1 cellular context compared by ENCODE assay signal in the genomic region with DNA sequence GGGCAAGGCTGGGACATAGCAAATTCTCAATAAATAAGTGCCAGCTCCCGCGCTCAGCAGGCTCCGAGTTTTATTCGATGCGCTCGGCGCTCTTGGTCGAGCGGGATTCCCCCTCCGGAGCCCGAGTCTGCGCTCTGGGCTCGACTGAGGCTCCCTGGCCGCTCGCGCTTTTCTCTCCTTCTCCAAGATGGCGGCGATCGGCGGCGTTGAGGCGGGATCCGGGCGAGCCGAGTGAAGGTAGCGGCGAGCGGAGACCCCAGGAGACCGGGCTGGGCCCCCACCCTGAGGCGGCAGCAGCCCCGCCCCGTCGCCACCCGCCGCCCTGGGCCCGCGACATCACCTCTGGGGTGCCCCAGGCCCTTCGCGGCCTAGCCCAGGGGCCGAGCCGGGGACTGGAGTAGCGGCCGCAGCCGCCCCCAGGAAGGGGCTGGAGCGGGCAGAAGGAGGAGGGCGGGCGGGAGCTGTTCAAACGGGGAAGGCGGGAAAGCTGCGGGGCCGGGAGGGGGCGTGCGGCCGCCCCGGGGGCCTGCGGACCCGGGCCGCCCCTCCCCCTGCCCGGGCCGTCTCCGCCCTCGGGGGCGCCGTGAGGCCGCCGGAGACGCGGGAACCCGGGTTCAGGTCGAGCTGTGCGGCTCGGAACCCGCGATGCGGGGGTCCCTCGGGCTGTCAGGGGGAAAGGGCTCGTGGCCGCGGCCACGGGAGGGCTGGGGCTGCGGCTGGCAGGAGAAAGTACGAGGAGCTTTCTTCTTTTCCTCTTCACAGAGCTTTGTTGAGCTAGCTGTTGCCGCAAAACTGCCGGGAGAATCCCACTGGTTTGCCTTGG.
TF ChIP-seq lines count a peak whose summit lies in the region.

A gene with protein sequence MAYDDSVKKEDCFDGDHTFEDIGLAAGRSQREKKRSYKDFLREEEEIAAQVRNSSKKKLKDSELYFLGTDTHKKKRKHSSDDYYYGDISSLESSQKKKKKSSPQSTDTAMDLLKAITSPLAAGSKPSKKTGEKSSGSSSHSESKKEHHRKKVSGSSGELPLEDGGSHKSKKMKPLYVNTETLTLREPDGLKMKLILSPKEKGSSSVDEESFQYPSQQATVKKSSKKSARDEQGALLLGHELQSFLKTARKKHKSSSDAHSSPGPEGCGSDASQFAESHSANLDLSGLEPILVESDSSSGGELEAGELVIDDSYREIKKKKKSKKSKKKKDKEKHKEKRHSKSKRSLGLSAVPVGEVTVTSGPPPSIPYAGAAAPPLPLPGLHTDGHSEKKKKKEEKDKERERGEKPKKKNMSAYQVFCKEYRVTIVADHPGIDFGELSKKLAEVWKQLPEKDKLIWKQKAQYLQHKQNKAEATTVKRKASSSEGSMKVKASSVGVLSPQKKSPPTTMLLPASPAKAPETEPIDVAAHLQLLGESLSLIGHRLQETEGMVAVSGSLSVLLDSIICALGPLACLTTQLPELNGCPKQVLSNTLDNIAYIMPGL (plus strand): TSS at position 173 of the 823 bp plus-strand sequence. CDS start 4,898 bp downstream, outside the sequence.

TF ChIP-seq in HepG2, 621 proteins besides CTCF, POLR2A, EP300 and RAD21 (continued from another document and continues in another):
- TF ChIP-seq, protein P1, sequence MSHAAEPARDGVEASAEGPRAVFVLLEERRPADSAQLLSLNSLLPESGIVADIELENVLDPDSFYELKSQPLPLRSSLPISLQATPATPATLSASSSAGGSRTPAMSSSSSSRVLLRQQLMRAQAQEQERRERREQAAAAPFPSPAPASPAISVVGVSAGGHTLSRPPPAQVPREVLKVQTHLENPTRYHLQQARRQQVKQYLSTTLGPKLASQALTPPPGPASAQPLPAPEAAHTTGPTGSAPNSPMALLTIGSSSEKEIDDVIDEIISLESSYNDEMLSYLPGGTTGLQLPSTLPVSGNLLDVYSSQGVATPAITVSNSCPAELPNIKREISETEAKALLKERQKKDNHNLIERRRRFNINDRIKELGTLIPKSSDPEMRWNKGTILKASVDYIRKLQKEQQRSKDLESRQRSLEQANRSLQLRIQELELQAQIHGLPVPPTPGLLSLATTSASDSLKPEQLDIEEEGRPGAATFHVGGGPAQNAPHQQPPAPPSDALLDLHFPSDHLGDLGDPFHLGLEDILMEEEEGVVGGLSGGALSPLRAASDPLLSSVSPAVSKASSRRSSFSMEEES (CRISPR knock-in tag; IDR thresholded peaks at IDR 0.05) = no peak; the same call in 1 of the 2 replicates
- TF ChIP-seq, protein P2, sequence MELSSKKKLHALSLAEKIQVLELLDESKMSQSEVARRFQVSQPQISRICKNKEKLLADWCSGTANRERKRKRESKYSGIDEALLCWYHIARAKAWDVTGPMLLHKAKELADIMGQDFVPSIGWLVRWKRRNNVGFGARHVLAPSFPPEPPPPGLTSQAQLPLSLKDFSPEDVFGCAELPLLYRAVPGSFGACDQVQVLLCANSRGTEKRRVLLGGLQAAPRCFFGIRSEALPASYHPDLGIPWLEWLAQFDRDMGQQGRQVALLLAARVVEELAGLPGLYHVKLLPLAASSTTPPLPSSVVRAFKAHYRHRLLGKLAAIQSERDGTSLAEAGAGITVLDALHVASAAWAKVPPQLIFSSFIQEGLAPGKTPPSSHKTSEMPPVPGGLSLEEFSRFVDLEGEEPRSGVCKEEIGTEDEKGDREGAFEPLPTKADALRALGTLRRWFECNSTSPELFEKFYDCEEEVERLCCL (CRISPR knock-in tag; IDR thresholded peaks at IDR 0.05; ENCODE audit: borderline replicate concordance) = no peak
- TF ChIP-seq, protein P3, sequence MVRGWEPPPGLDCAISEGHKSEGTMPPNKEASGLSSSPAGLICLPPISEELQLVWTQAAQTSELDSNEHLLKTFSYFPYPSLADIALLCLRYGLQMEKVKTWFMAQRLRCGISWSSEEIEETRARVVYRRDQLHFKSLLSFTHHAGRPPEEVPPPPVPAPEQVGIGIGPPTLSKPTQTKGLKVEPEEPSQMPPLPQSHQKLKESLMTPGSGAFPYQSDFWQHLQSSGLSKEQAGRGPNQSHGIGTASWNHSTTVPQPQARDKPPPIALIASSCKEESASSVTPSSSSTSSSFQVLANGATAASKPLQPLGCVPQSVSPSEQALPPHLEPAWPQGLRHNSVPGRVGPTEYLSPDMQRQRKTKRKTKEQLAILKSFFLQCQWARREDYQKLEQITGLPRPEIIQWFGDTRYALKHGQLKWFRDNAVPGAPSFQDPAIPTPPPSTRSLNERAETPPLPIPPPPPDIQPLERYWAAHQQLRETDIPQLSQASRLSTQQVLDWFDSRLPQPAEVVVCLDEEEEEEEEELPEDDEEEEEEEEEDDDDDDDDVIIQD (CRISPR knock-in tag; IDR thresholded peaks at IDR 0.05; ENCODE audit: low read depth) = no peak
- TF ChIP-seq REPIN1 (CRISPR knock-in tag; IDR thresholded peaks at IDR 0.05; ENCODE audit: borderline replicate concordance, low read depth) (no peak), MEIS1 (CRISPR knock-in tag; IDR thresholded peaks at IDR 0.05; ENCODE audit: borderline replicate concordance) (peak; percentile 59; the same call in 1 of the 2 replicates), KDM1A (CRISPR knock-in tag; IDR thresholded peaks at IDR 0.05) (no peak), SP2 (CRISPR knock-in tag; IDR thresholded peaks at IDR 0.05) (peak; percentile 53; the same call in 1 of the 2 replicates), MXI1 (IDR thresholded peaks at IDR 0.05; ENCODE audit: borderline replicate concordance, low read depth, low read length) (peak; percentile 24; the same call in 1 of the 3 replicates), XRCC5 (optimal IDR thresholded peaks at IDR 0.05; ENCODE audit: low read length) (peak; percentile 100), ZNF746 (CRISPR knock-in tag; IDR thresholded peaks at IDR 0.05) (peak; percentile 49; the same call in 1 of the 2 replicates), KAT7 (CRISPR knock-in tag; IDR thresholded peaks at IDR 0.05; ENCODE audit: borderline replicate concordance) (peak; percentile 81), ZNF737 (CRISPR knock-in tag; IDR thresholded peaks at IDR 0.05; ENCODE audit: borderline replicate concordance) (no peak), GZF1 (CRISPR knock-in tag; IDR thresholded peaks at IDR 0.05) (no peak), ZNF33A (CRISPR knock-in tag; IDR thresholded peaks at IDR 0.05; ENCODE audit: borderline replicate concordance) (no peak), ZNF564 (CRISPR knock-in tag; IDR thresholded peaks at IDR 0.05) (peak; percentile 65; the same call in 1 of the 2 replicates), RFX1 (IDR thresholded peaks at IDR 0.05) (no peak), ZNF333 (CRISPR knock-in tag; IDR thresholded peaks at IDR 0.05; ENCODE audit: borderline replicate concordance) (peak; percentile 64; the same call in 1 of the 2 replicates), CHCHD3 (CRISPR knock-in tag; IDR thresholded peaks at IDR 0.05) (0 out of 2 replicates have a peak, but pooled peaks have one; percentile 69), REL (CRISPR knock-in tag; conservative IDR thresholded peaks at IDR 0.05) (0 out of 2 replicates have a peak, but pooled peaks have one; percentile 64), KLF15 (CRISPR knock-in tag; IDR thresholded peaks at IDR 0.05; ENCODE audit: borderline replicate concordance) (peak; percentile 43; the same call in 1 of the 2 replicates), ZBTB42 (CRISPR knock-in tag; IDR thresholded peaks at IDR 0.05) (peak; percentile 87), ZNF7 (CRISPR knock-in tag; IDR thresholded peaks at IDR 0.05) (no peak), NR2F2 (IDR thresholded peaks at IDR 0.05; ENCODE audit: borderline replicate concordance, low read depth) (peak; percentile 15; the same call in 1 of the 2 replicates), ZNF552 (CRISPR knock-in tag; IDR thresholded peaks at IDR 0.05; ENCODE audit: borderline replicate concordance) (no peak), RFX5 (IDR thresholded peaks at IDR 0.05; ENCODE audit: low read depth, low read length) (no peak), ZSCAN29 (CRISPR knock-in tag; conservative IDR thresholded peaks at IDR 0.05) (peak; percentile 85)
- TF ChIP-seq, protein P4, sequence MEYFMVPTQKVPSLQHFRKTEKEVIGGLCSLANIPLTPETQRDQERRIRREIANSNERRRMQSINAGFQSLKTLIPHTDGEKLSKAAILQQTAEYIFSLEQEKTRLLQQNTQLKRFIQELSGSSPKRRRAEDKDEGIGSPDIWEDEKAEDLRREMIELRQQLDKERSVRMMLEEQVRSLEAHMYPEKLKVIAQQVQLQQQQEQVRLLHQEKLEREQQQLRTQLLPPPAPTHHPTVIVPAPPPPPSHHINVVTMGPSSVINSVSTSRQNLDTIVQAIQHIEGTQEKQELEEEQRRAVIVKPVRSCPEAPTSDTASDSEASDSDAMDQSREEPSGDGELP (IDR thresholded peaks at IDR 0.05; ENCODE audit: borderline replicate concordance, low read depth) = no peak
- TF ChIP-seq, protein P5, sequence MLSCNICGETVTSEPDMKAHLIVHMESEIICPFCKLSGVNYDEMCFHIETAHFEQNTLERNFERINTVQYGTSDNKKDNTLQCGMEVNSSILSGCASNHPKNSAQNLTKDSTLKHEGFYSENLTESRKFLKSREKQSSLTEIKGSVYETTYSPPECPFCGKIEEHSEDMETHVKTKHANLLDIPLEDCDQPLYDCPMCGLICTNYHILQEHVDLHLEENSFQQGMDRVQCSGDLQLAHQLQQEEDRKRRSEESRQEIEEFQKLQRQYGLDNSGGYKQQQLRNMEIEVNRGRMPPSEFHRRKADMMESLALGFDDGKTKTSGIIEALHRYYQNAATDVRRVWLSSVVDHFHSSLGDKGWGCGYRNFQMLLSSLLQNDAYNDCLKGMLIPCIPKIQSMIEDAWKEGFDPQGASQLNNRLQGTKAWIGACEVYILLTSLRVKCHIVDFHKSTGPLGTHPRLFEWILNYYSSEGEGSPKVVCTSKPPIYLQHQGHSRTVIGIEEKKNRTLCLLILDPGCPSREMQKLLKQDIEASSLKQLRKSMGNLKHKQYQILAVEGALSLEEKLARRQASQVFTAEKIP (CRISPR knock-in tag; IDR thresholded peaks at IDR 0.05; ENCODE audit: borderline replicate concordance) = no peak
- TF ChIP-seq, protein P6, sequence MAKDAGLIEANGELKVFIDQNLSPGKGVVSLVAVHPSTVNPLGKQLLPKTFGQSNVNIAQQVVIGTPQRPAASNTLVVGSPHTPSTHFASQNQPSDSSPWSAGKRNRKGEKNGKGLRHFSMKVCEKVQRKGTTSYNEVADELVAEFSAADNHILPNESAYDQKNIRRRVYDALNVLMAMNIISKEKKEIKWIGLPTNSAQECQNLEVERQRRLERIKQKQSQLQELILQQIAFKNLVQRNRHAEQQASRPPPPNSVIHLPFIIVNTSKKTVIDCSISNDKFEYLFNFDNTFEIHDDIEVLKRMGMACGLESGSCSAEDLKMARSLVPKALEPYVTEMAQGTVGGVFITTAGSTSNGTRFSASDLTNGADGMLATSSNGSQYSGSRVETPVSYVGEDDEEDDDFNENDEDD (CRISPR knock-in tag; IDR thresholded peaks at IDR 0.05; ENCODE audit: borderline replicate concordance) = peak; percentile 90; the same call in 1 of the 2 replicates
- TF ChIP-seq, protein P7, sequence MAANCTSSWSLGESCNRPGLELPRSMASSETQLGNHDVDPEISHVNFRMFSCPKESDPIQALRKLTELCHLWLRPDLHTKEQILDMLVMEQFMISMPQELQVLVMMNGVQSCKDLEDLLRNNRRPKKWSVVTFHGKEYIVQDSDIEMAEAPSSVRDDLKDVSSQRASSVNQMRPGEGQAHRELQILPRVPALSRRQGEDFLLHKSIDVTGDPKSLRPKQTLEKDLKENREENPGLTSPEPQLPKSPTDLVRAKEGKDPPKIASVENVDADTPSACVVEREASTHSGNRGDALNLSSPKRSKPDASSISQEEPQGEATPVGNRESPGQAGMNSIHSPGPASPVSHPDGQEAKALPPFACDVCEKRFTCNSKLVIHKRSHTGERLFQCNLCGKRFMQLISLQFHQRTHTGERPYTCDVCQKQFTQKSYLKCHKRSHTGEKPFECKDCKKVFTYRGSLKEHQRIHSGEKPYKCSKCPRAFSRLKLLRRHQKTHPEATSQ (CRISPR knock-in tag; IDR thresholded peaks at IDR 0.05; ENCODE audit: borderline replicate concordance) = no peak
- TF ChIP-seq, protein P8, sequence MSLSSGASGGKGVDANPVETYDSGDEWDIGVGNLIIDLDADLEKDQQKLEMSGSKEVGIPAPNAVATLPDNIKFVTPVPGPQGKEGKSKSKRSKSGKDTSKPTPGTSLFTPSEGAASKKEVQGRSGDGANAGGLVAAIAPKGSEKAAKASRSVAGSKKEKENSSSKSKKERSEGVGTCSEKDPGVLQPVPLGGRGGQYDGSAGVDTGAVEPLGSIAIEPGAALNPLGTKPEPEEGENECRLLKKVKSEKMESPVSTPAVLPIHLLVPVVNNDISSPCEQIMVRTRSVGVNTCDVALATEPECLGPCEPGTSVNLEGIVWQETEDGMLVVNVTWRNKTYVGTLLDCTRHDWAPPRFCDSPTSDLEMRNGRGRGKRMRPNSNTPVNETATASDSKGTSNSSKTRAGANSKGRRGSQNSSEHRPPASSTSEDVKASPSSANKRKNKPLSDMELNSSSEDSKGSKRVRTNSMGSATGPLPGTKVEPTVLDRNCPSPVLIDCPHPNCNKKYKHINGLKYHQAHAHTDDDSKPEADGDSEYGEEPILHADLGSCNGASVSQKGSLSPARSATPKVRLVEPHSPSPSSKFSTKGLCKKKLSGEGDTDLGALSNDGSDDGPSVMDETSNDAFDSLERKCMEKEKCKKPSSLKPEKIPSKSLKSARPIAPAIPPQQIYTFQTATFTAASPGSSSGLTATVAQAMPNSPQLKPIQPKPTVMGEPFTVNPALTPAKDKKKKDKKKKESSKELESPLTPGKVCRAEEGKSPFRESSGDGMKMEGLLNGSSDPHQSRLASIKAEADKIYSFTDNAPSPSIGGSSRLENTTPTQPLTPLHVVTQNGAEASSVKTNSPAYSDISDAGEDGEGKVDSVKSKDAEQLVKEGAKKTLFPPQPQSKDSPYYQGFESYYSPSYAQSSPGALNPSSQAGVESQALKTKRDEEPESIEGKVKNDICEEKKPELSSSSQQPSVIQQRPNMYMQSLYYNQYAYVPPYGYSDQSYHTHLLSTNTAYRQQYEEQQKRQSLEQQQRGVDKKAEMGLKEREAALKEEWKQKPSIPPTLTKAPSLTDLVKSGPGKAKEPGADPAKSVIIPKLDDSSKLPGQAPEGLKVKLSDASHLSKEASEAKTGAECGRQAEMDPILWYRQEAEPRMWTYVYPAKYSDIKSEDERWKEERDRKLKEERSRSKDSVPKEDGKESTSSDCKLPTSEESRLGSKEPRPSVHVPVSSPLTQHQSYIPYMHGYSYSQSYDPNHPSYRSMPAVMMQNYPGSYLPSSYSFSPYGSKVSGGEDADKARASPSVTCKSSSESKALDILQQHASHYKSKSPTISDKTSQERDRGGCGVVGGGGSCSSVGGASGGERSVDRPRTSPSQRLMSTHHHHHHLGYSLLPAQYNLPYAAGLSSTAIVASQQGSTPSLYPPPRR (CRISPR knock-in tag; IDR thresholded peaks at IDR 0.05; ENCODE audit: borderline replicate concordance) = no peak
- TF ChIP-seq, protein P9, sequence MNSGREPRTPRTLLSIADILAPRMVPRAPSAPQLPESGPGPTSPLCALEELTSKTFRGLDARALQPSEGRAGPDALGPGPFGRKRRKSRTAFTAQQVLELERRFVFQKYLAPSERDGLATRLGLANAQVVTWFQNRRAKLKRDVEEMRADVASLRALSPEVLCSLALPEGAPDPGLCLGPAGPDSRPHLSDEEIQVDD (CRISPR knock-in tag; IDR thresholded peaks at IDR 0.05; ENCODE audit: borderline replicate concordance) = no peak
- TF ChIP-seq, protein P10, sequence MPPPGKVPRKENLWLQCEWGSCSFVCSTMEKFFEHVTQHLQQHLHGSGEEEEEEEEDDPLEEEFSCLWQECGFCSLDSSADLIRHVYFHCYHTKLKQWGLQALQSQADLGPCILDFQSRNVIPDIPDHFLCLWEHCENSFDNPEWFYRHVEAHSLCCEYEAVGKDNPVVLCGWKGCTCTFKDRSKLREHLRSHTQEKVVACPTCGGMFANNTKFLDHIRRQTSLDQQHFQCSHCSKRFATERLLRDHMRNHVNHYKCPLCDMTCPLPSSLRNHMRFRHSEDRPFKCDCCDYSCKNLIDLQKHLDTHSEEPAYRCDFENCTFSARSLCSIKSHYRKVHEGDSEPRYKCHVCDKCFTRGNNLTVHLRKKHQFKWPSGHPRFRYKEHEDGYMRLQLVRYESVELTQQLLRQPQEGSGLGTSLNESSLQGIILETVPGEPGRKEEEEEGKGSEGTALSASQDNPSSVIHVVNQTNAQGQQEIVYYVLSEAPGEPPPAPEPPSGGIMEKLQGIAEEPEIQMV (CRISPR knock-in tag; IDR thresholded peaks at IDR 0.05; ENCODE audit: low read depth) = peak; percentile 54
